In the genomic region with DNA sequence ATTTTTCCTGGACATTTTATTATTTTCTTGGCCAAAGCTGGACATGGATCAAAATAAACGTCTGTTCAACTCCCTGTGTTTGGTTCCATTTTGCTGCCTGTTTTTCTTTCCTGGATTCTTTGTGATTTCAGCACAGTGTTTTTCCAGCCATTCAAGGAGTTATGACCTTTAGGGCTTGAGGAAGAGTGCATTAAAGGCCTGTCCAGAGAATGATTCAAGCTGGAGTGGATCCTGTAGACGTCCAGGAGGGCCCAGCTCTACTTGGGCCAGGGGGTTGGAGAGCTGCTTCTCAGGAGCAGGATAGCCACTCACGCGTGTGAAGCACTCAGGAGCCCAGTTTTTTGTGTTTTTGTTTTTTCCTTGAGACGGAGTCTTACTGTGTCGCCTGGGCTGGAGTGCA, we compare ENCODE assay signal across 2 cellular contexts.
TF ChIP-seq lines count a peak whose summit lies in the region.

No MANE protein-coding gene starts in this region.

TF ChIP-seq in SK-N-SH, 30 proteins besides CTCF, POLR2A, EP300 and RAD21 (continued from another document):
- TF ChIP-seq IRF3 (IDR thresholded peaks at IDR 0.05; ENCODE audit: low read depth, low read length) (no peak), NFIC (IDR thresholded peaks at IDR 0.05; ENCODE audit: borderline replicate concordance) (no peak), GABPA (IDR thresholded peaks at IDR 0.05; ENCODE audit: low read depth) (no peak), EZH2phosphoT487 (IDR thresholded peaks at IDR 0.05; ENCODE audit: borderline replicate concordance, low read depth) (no peak), FOXM1 (IDR thresholded peaks at IDR 0.05; ENCODE audit: low read depth) (no peak), NRF1 (IDR thresholded peaks at IDR 0.05; ENCODE audit: low read depth, low read length) (no peak), FOXJ3 (CRISPR knock-in tag; IDR thresholded peaks at IDR 0.05) (no peak), YY1 (IDR thresholded peaks at IDR 0.05; ENCODE audit: low read depth) (no peak), RFX5 (IDR thresholded peaks at IDR 0.05; ENCODE audit: low read length) (no peak)
- TF ChIP-seq, protein P1, sequence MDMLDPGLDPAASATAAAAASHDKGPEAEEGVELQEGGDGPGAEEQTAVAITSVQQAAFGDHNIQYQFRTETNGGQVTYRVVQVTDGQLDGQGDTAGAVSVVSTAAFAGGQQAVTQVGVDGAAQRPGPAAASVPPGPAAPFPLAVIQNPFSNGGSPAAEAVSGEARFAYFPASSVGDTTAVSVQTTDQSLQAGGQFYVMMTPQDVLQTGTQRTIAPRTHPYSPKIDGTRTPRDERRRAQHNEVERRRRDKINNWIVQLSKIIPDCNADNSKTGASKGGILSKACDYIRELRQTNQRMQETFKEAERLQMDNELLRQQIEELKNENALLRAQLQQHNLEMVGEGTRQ (IDR thresholded peaks at IDR 0.05; ENCODE audit: borderline replicate concordance, low read depth, low read length), result no peak

TF ChIP-seq in SK-N-SH treated with all-trans-retinoic acid at 6 μM for 48 hours, 23 proteins besides CTCF, POLR2A, EP300 and RAD21 (continued from another document):
- no peak for TF ChIP-seq CSRNP3 (CRISPR knock-in tag; IDR thresholded peaks at IDR 0.05)
- no peak for TF ChIP-seq POU6F1 (CRISPR knock-in tag; IDR thresholded peaks at IDR 0.05; ENCODE audit: borderline replicate concordance, low read depth)
- TF ChIP-seq RARB (CRISPR knock-in tag; IDR thresholded peaks at IDR 0.05), result no peak
- no peak for TF ChIP-seq ISL1 (CRISPR knock-in tag; IDR thresholded peaks at IDR 0.05)
- TF ChIP-seq ZC3H10 (CRISPR knock-in tag; IDR thresholded peaks at IDR 0.05), result no peak
- TF ChIP-seq, protein P2, sequence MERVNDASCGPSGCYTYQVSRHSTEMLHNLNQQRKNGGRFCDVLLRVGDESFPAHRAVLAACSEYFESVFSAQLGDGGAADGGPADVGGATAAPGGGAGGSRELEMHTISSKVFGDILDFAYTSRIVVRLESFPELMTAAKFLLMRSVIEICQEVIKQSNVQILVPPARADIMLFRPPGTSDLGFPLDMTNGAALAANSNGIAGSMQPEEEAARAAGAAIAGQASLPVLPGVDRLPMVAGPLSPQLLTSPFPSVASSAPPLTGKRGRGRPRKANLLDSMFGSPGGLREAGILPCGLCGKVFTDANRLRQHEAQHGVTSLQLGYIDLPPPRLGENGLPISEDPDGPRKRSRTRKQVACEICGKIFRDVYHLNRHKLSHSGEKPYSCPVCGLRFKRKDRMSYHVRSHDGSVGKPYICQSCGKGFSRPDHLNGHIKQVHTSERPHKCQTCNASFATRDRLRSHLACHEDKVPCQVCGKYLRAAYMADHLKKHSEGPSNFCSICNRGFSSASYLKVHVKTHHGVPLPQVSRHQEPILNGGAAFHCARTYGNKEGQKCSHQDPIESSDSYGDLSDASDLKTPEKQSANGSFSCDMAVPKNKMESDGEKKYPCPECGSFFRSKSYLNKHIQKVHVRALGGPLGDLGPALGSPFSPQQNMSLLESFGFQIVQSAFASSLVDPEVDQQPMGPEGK (CRISPR knock-in tag; IDR thresholded peaks at IDR 0.05; ENCODE audit: borderline replicate concordance), result no peak
- no peak for TF ChIP-seq OSR1 (CRISPR knock-in tag; IDR thresholded peaks at IDR 0.05)
- TF ChIP-seq TOX (CRISPR knock-in tag; IDR thresholded peaks at IDR 0.05; ENCODE audit: borderline replicate concordance), result no peak
- no peak for TF ChIP-seq SNAI2 (CRISPR knock-in tag; IDR thresholded peaks at IDR 0.05)
- no peak for TF ChIP-seq ZNF565 (CRISPR knock-in tag; conservative IDR thresholded peaks at IDR 0.05; ENCODE audit: low read depth)
